24 cellular contexts compared by ENCODE assay signal in the genomic region with DNA sequence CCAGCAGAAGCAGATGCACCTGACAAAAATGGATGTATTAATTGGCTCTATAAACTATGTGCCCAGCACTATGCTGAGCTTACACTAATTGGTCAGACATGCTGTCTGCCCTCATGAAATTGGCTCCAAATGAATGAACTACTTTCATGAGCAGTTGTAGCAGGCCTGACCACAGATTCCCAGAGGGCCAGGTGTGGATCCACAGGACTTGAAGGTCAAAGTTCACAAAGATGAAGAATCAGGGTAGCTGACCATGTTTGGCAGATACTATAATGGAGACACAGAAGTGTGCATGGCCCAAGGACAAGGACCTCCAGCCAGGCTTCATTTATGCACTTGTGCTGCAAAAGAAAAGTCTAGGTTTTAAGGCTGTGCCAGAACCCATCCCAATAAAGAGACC. TPM values are rescaled to one million over a fixed set of nuclear protein-coding genes. Genes with fewer than 3 reads are reported as not detected.
"Had no signal": no experiment of that assay in that cellular context is flagged by ENCODE, and none has a peak within 500 bp of the region (broad histone marks: within the 10 kb centered on the region; RNA-seq: fewer than 3 reads in every experiment).

No MANE protein-coding gene starts in this region.

- H3K27me3 ChIP-seq: Peyer's patch, SJCRH30 had no signal

- H3K9me3 ChIP-seq: Peyer's patch, SJCRH30, SK-N-SH had no signal

- H3K27me3 Mint-ChIP-seq: activated CD4-positive, alpha-beta memory T cell treated with anti-CD3 and anti-CD28 coated beads, Interleukin-2, amount 10 ng/mL, durations not matched to agents 7 days and 5 days; activated CD4-positive, alpha-beta T cell treated with anti-CD3 and anti-CD28 coated beads for 36 hours; activated T-cell treated with anti-CD3 and anti-CD28 coated beads, Interleukin-2, amount 50 U/mL, for 24 hours; central memory CD8-positive, alpha-beta T cell had no signal

- H3K9me3 Mint-ChIP-seq: brain had no signal

- H3K4me3 Mint-ChIP-seq: activated CD4-positive, alpha-beta memory T cell treated with anti-CD3 and anti-CD28 coated beads, Interleukin-2, amount 10 ng/mL, durations not matched to agents 7 days and 5 days; activated CD4-positive, alpha-beta T cell treated with anti-CD3 and anti-CD28 coated beads for 36 hours; activated naive CD4-positive, alpha-beta T cell treated with anti-CD3 and anti-CD28 coated beads for 36 hours; activated T-cell treated with anti-CD3 and anti-CD28 coated beads, Interleukin-2, amount 50 U/mL, for 24 hours; brain; central memory CD8-positive, alpha-beta T cell had no signal

- ATAC-seq: activated CD4-positive, alpha-beta T cell treated with anti-CD3 and anti-CD28 coated beads for 36 hours had no signal

- H3K4me3 ChIP-seq: Peyer's patch, SJCRH30 had no signal

- DNase-seq: activated CD4-positive, alpha-beta memory T cell treated with anti-CD3 and anti-CD28 coated beads, Interleukin-2, amount 10 ng/mL, durations not matched to agents 7 days and 5 days; activated CD4-positive, alpha-beta T cell treated with anti-CD3 and anti-CD28 coated beads for 36 hours; activated CD4-positive, alpha-beta T cell treated with anti-CD3 and anti-CD28 coated beads, Interleukin-2, amount 50 U/mL, for 1 hour; activated gamma-delta T cell; activated naive CD4-positive, alpha-beta T cell treated with anti-CD3 and anti-CD28 coated beads for 36 hours; activated T-cell treated with anti-CD3 and anti-CD28 coated beads, Interleukin-2, amount 50 U/mL, for 24 hours; amygdala; NCI-H1092; NCI-H1417; NCI-H1694; NCI-H2029 treated with DMSO at 0.1 percent for 48 hours; NCI-H345; NCI-H510A; NCI-H526 treated with DMSO at 0.1 percent for 48 hours; Peyer's patch; Right ventricle myocardium superior; SJCRH30; SK-N-SH; T-helper 1 cell had no signal

- H3K36me3 Mint-ChIP-seq: brain had no signal

- H3K4me1 Mint-ChIP-seq: brain had no signal

- H3K27ac Mint-ChIP-seq: activated CD4-positive, alpha-beta memory T cell treated with anti-CD3 and anti-CD28 coated beads, Interleukin-2, amount 10 ng/mL, durations not matched to agents 7 days and 5 days; activated CD4-positive, alpha-beta T cell treated with anti-CD3 and anti-CD28 coated beads for 36 hours; brain had no signal

- H3K27ac ChIP-seq: Peyer's patch, RWPE1, SJCRH30, VCaP had no signal

- FAIRE-seq: astrocyte had no signal

- H3K36me3 ChIP-seq: Peyer's patch, SJCRH30 had no signal

RNA-seq across cellular contexts. Expression of a gene that starts 14.6 kb away (rescaled TPM):
- total RNA-seq: SJCRH30 had no signal
- polyA plus RNA-seq: SK-N-SH had no signal

RNA-seq across cellular contexts. Expression of a gene that starts 42.0 kb away (rescaled TPM):
- total RNA-seq: astrocyte, SJCRH30 had no signal
- polyA plus RNA-seq: SK-N-SH had no signal

RNA-seq across cellular contexts. Expression of a gene that starts 42.3 kb away (rescaled TPM):
- total RNA-seq: astrocyte, Right ventricle myocardium superior, SJCRH30 had no signal
- polyA plus RNA-seq: SK-N-SH had no signal
